ENCODE assay signal across 18 cellular contexts in the genomic region with DNA sequence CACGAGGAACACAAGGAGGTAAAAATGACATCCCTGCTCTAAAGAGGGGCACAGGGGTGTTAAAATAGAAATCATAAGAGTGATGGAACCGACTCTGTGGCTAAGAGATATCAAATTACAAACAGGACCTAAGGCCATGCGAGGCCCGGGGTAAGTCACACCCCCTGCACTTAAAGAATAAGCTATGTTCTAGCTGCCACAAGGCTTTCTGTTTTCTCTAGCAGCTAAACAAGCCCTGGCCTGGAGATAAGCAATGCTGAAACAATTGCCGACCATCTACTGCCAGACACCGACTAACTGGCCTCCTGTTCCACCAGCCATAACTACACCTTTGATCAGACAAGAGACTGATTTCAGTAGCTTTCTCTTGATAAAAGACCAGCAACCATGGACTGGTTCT. TPM values are rescaled to one million over a fixed set of nuclear protein-coding genes. Genes with fewer than 3 reads are reported as not detected.
A peak's percentile ranks its signal among the peaks of the same experiment; 100 is the strongest.
DNase-seq lines count a peak whose midpoint lies in the region; ATAC-seq, FAIRE-seq and TF ChIP-seq lines count a peak whose summit lies in the region.
"Had no signal": no experiment of that assay in that cellular context is flagged by ENCODE, and none has a peak within 500 bp of the region (broad histone marks: within the 10 kb centered on the region; RNA-seq: fewer than 3 reads in every experiment).

No MANE protein-coding gene starts in this region.

- BruUV-seq in HepG2 (replicated peaks; lab: Mats Ljungman, UMichigan) = no TSS peak

- H3K27me3 ChIP-seq in HepG2 (ENCODE audit: control insufficient read depth in 1 of 2, insufficient read depth in 2 of 2, low read length in 2 of 2) = peaks cover 0 to 9% of the 10 kb centered on the region in 2 experiments; a peak in 1 of 5 replicates
- H3K27me3 ChIP-seq in right lobe of liver = no peaks in the 10 kb centered on the region
- no peaks in the 10 kb centered on the region for H3K27me3 ChIP-seq in transverse colon
- H3K27me3 ChIP-seq: colonic mucosa, SJCRH30 had no signal

- no peaks in the 10 kb centered on the region for H3K36me3 ChIP-seq in HepG2 (replicated peaks in 1 of 2; ENCODE audit: control insufficient read depth in 1 of 2, insufficient read depth in 2 of 2, low read length in 2 of 2)
- no peaks in the 10 kb centered on the region for H3K36me3 ChIP-seq in right lobe of liver
- H3K36me3 ChIP-seq in transverse colon = no peaks in the 10 kb centered on the region
- H3K36me3 ChIP-seq: colonic mucosa, SJCRH30 had no signal

- H3K36me3 Mint-ChIP-seq in glutamatergic neuron (ENCODE audit: unreplicated experiment) = peaks cover 20% of the 10 kb centered on the region
- peaks cover 10 to 34% of the 10 kb centered on the region in 2 donors for H3K36me3 Mint-ChIP-seq in stimulated activated naive B cell treated with anti-CD40 and anti-IgM and Interleukin-4, amounts not matched to agents 10 μg/mL and 1 μg/mL and 100 μg/mL, for 72 hours

- TF ChIP-seq POLR2A in HepG2 (IDR thresholded peaks at IDR 0.05; ENCODE audit: insufficient read depth in 1 of 2, low read depth in 2 of 2, low read length in 2 of 2) (no peak), right lobe of liver (IDR thresholded peaks at IDR 0.05) (no peak), transverse colon (IDR thresholded peaks at IDR 0.05) (no peak)

- H3K4me2 ChIP-seq in HepG2 (ENCODE audit: low read depth, low read length) = no peak overlapping the region

- TF ChIP-seq RAD21 in HepG2 (CRISPR knock-in tag; IDR thresholded peaks at IDR 0.05) = no peak

- no peaks in the 10 kb centered on the region for H3K79me2 ChIP-seq in HepG2 (ENCODE audit: insufficient read depth, low read length)

- CTCF ChIA-PET in HepG2 (lab: Yijun Ruan, JAX; ENCODE audit: low intra/inter-chr PET ratio, low total read pairs) = no interaction called here

- H3K4me1 ChIP-seq in HepG2 (ENCODE audit: insufficient read depth, low read length) (no peaks in the 10 kb centered on the region), right lobe of liver (no peaks in the 10 kb centered on the region), transverse colon (no peaks in the 10 kb centered on the region)
- H3K4me1 ChIP-seq: colonic mucosa had no signal

- 5% methylated on average over 6 of the region's 6 CpGs for WGBS in HepG2 (ENCODE audit: low lambda C conversion rate)
- WGBS in right lobe of liver (ENCODE audit: insufficient coverage, low coverage, low lambda C conversion rate, missing lambda C conversion rate) = 85% methylated on average over 5 of the region's 6 CpGs
- WGBS in transverse colon (ENCODE audit: low coverage in 1 of 2), 2 donors = 74 to 82% methylated on average over 5 to 6 of the region's 6 CpGs

- DNase-seq in HepG2 (ENCODE audit: low spot score) (no peak), right lobe of liver (no peak), OCI-M1 (lab: John Stamatoyannopoulos, UW) (peak; percentile 66), glutamatergic neuron (peak; percentile 14), transverse colon (no peak), occipital lobe (lab: John Stamatoyannopoulos, UW) (no peak)
- DNase-seq in stimulated activated naive B cell treated with anti-CD40 and anti-IgM and Interleukin-4, amounts not matched to agents 10 μg/mL and 1 μg/mL and 100 μg/mL, for 72 hours = no peak
- DNase-seq: activated CD4-positive, alpha-beta T cell treated with anti-CD3 and anti-CD28 coated beads for 48 hours; activated naive CD4-positive, alpha-beta T cell treated with anti-CD3 and anti-CD28 coated beads, Interleukin-2, amount 10 ng/mL, durations not matched to agents 7 days and 5 days; colonic mucosa; foreskin fibroblast; MV-4-11; NCI-H226; T1000 had no signal

- H3K9me3 ChIP-seq in HepG2 (ENCODE audit: low read length) = no peaks in the 10 kb centered on the region; the same call in 1 of the 2 replicates
- H3K9me3 ChIP-seq in right lobe of liver = no peaks in the 10 kb centered on the region
- H3K9me3 ChIP-seq in transverse colon = no peaks in the 10 kb centered on the region
- H3K9me3 ChIP-seq: colonic mucosa had no signal

- TF ChIP-seq CTCF in HepG2 (CRISPR knock-in tag; IDR thresholded peaks at IDR 0.05) (no peak), right lobe of liver (IDR thresholded peaks at IDR 0.05) (no peak), glutamatergic neuron (IDR thresholded peaks at IDR 0.05; ENCODE audit: partially characterized antibody, unreplicated experiment) (no peak), transverse colon (IDR thresholded peaks at IDR 0.05) (no peak)

- no peak overlapping the region for H3K9ac ChIP-seq in HepG2 (ENCODE audit: insufficient read depth, low read depth, low read length)

- FAIRE-seq in HepG2 (lab: Jason Lieb, UNC) = no peak
- FAIRE-seq: astrocyte, G401.6 had no signal

- H3K4me1 Mint-ChIP-seq in glutamatergic neuron (ENCODE audit: low read depth, unreplicated experiment) = peaks cover 32% of the 10 kb centered on the region
- peaks cover 8 to 18% of the 10 kb centered on the region in 2 donors for H3K4me1 Mint-ChIP-seq in stimulated activated naive B cell treated with anti-CD40 and anti-IgM and Interleukin-4, amounts not matched to agents 10 μg/mL and 1 μg/mL and 100 μg/mL, for 72 hours

- ATAC-seq in HepG2 = peak; percentile 22; the same call in 1 of the 3 replicates
- no peak for ATAC-seq in right lobe of liver
- ATAC-seq in HG03457 (IDR thresholded peaks at IDR 0.05; ENCODE audit: unreplicated experiment) = no peak
- ATAC-seq in stimulated activated naive B cell treated with anti-CD40 and anti-IgM and Interleukin-4, amounts not matched to agents 10 μg/mL and 1 μg/mL and 100 μg/mL, for 72 hours (replicated peaks) = no peak

- H3K27me3 Mint-ChIP-seq in glutamatergic neuron (ENCODE audit: unreplicated experiment) = peaks cover 12% of the 10 kb centered on the region
- peaks cover 6 to 11% of the 10 kb centered on the region in 2 donors for H3K27me3 Mint-ChIP-seq in stimulated activated naive B cell treated with anti-CD40 and anti-IgM and Interleukin-4, amounts not matched to agents 10 μg/mL and 1 μg/mL and 100 μg/mL, for 72 hours
- H3K27me3 Mint-ChIP-seq: activated naive CD4-positive, alpha-beta T cell treated with anti-CD3 and anti-CD28 coated beads, Interleukin-2, amount 10 ng/mL, durations not matched to agents 7 days and 5 days had no signal

- peaks cover 15% of the 10 kb centered on the region for H3K9me3 Mint-ChIP-seq in glutamatergic neuron (ENCODE audit: unreplicated experiment)
- peaks cover under 1 to 7% of the 10 kb centered on the region in 2 donors for H3K9me3 Mint-ChIP-seq in stimulated activated naive B cell treated with anti-CD40 and anti-IgM and Interleukin-4, amounts not matched to agents 10 μg/mL and 1 μg/mL and 100 μg/mL, for 72 hours

- H3K4me3 Mint-ChIP-seq in glutamatergic neuron (ENCODE audit: unreplicated experiment) = peak overlapping the region; percentile 53
- H3K4me3 Mint-ChIP-seq in stimulated activated naive B cell treated with anti-CD40 and anti-IgM and Interleukin-4, amounts not matched to agents 10 μg/mL and 1 μg/mL and 100 μg/mL, for 72 hours = no peak overlapping the region
- H3K4me3 Mint-ChIP-seq: activated naive CD4-positive, alpha-beta T cell treated with anti-CD3 and anti-CD28 coated beads, Interleukin-2, amount 10 ng/mL, durations not matched to agents 7 days and 5 days had no signal

- TF ChIP-seq EP300 in HepG2 (IDR thresholded peaks at IDR 0.05; ENCODE audit: low read depth in 2 of 2, low read length in 2 of 2) (no peak), HepG2 (CRISPR knock-in tag; IDR thresholded peaks at IDR 0.05; ENCODE audit: borderline replicate concordance) (no peak), transverse colon (IDR thresholded peaks at IDR 0.05; ENCODE audit: low read depth) (no peak)

- H3K4me3 ChIP-seq in HepG2 (replicated peaks in 1 of 3; ENCODE audit: insufficient read depth in 1 of 3, low read depth in 2 of 3, low read length in 3 of 3) = no peak overlapping the region
- H3K4me3 ChIP-seq in right lobe of liver = no peak overlapping the region
- no peak overlapping the region for H3K4me3 ChIP-seq in transverse colon
- H3K4me3 ChIP-seq: colonic mucosa, SJCRH30 had no signal

- intact Hi-C loops in HepG2 (cut with micrococcal nuclease; ENCODE audit: unreplicated experiment) (no loop called here), right lobe of liver (cut with DNase I) (no loop called here), transverse colon (cut with DNase I; ENCODE audit: low total_unique reads) (no loop called here)

- no peaks in the 10 kb centered on the region for H4K20me1 ChIP-seq in HepG2 (ENCODE audit: insufficient read depth, low read length)

- H2AFZ ChIP-seq in HepG2 (ENCODE audit: low read length) = no peak overlapping the region

- peak overlapping the region; percentile 76 for H3K27ac Mint-ChIP-seq in glutamatergic neuron (ENCODE audit: unreplicated experiment)
- H3K27ac Mint-ChIP-seq in stimulated activated naive B cell treated with anti-CD40 and anti-IgM and Interleukin-4, amounts not matched to agents 10 μg/mL and 1 μg/mL and 100 μg/mL, for 72 hours = no peak overlapping the region
- H3K27ac Mint-ChIP-seq: activated naive CD4-positive, alpha-beta T cell treated with anti-CD3 and anti-CD28 coated beads, Interleukin-2, amount 10 ng/mL, durations not matched to agents 7 days and 5 days had no signal

- in situ Hi-C loops in HepG2 (cut with HindIII; ENCODE audit: extremely low pct_ligation_motif_present, low pct_unique_long_range_greater_than_20kb) = no loop called here
- in situ Hi-C loops in transverse colon (cut with MboI; ENCODE audit: low pct_ligation_motif_present in 1 of 4, low pct_unique_long_range_greater_than_20kb in 1 of 4, low sequenced_read_pairs in 3 of 4) = no loop called here

- H3K27ac ChIP-seq in HepG2 (ENCODE audit: extremely low read length, insufficient read depth, low read length) (no peak overlapping the region), right lobe of liver (no peak overlapping the region), transverse colon (no peak overlapping the region)
- H3K27ac ChIP-seq: colonic mucosa, SJCRH30 had no signal

- POLR2A ChIA-PET in HepG2 (lab: Yijun Ruan, JAX) = no interaction called here

RNA-seq across cellular contexts. Expression of gene MDGA1, which starts 32.4 kb away (rescaled TPM):
- total RNA-seq in HepG2 (2016; rRNA removed; fragmentation: Illumina TruSeq; extraction: Trizol) = not detected in 2 replicates
- total RNA-seq in HepG2 (2016; cell fraction: cytosol; rRNA removed; fragmentation: Illumina TruSeq; extraction: Trizol; ENCODE audit: low read depth) = not detected in 2 replicates
- total RNA-seq in HepG2 (2016; cell fraction: insoluble cytoplasmic fraction; rRNA removed; fragmentation: Illumina TruSeq; extraction: Trizol) = not detected in 2 replicates
- not detected in 2 replicates for total RNA-seq in HepG2 (2016; cell fraction: membrane; rRNA removed; fragmentation: Illumina TruSeq; extraction: Trizol)
- total RNA-seq in HepG2 (2016; cell fraction: nucleus; rRNA removed; fragmentation: Illumina TruSeq; extraction: Trizol) = not detected in 2 replicates
- polyA plus RNA-seq in HepG2 (2011; rRNA removed) = under 0.01 TPM in 1 of 2 replicates, not detected in the other
- 0.12 TPM in 1 of 2 replicates, not detected in the other for polyA plus RNA-seq in HepG2 (2011; cell fraction: cytosol; rRNA removed)
- polyA plus RNA-seq in HepG2 (2011; cell fraction: nucleus; rRNA removed) = 0.05 TPM in 1 of 2 replicates, not detected in the other
- not detected in 2 replicates for polyA plus RNA-seq in HepG2 (2012)
- not detected in 2 replicates for polyA plus RNA-seq in HepG2 (2016; cell fraction: cytosol; fragmentation: Illumina TruSeq; extraction: Trizol; ENCODE audit: low read depth)
- polyA plus RNA-seq in HepG2 (2016; cell fraction: insoluble cytoplasmic fraction; fragmentation: Illumina TruSeq; extraction: Trizol; ENCODE audit: low read depth) = not detected in 2 replicates
- polyA plus RNA-seq in HepG2 (2016; cell fraction: membrane; fragmentation: Illumina TruSeq; extraction: Trizol; ENCODE audit: low read depth) = not detected in 2 replicates
- polyA plus RNA-seq in HepG2 (2016; cell fraction: nucleus; fragmentation: Illumina TruSeq; extraction: Trizol; ENCODE audit: insufficient read depth, low read depth) = not detected in 2 replicates
- 0.44 TPM in 1 of 2 replicates, not detected in the other for polyA minus RNA-seq in HepG2 (2011; rRNA and poly(A)+ RNA removed; ENCODE audit: low replicate concordance)
- polyA minus RNA-seq in HepG2 (2011; cell fraction: cytosol; rRNA and poly(A)+ RNA removed) = not detected in 2 replicates
- polyA minus RNA-seq in HepG2 (2011; cell fraction: nucleus; rRNA and poly(A)+ RNA removed) = not detected in 2 replicates
- 1 to 10 TPM in 1 of 6 experiments, under 1 TPM in 5; 0.22 to 1.3 (median 0.59) TPM for total RNA-seq in right lobe of liver
- total RNA-seq in glutamatergic neuron (ENCODE audit: unreplicated experiment) = 908 TPM
- 10 to 100 TPM in 1 of 4 donors, 1 to 10 TPM in 1, under 1 TPM in 2; 0.68 to 50.5 (median 2.2) TPM for total RNA-seq in transverse colon
- 19.8 TPM for total RNA-seq in occipital lobe

Comparison
In these comparisons a context has a peak if more than half of its experiments do, and no peak if none do; other contexts are left out.
1. DNase-seq: peak in OCI-M1 (single experiment) and glutamatergic neuron (single experiment); none in HepG2 (single experiment), right lobe of liver (0 of 3), transverse colon (single experiment), stimulated activated naive B cell treated with anti-CD40 and anti-IgM and Interleukin-4, amounts not matched to agents 10 μg/mL and 1 μg/mL and 100 μg/mL, for 72 hours (single experiment) and occipital lobe (single experiment).
2. RNA of gene MDGA1, which starts 32.4 kb away (total RNA-seq): 908 TPM in glutamatergic neuron (single experiment); 19.8 TPM in occipital lobe (single experiment), 0.68 to 50.5 TPM in transverse colon, 0.22 to 1.3 TPM in right lobe of liver and not detected in HepG2; every median in the first group is over 10 times any median in the second.